25 cellular contexts compared by ENCODE assay signal in genomic region chr17:18105595-18105994, GRCh38. TPM values are rescaled to one million over a fixed set of nuclear protein-coding genes. Genes with fewer than 3 reads are reported as not detected.
DNase-seq lines count a peak whose midpoint lies in the region; ATAC-seq, FAIRE-seq and TF ChIP-seq lines count a peak whose summit lies in the region.
"Had no signal": no experiment of that assay in that cellular context is flagged by ENCODE, and none has a peak within 500 bp of the region (broad histone marks: within the 10 kb centered on the region; RNA-seq: fewer than 3 reads in every experiment).

No MANE protein-coding gene starts in this region.

- H3K36me3 ChIP-seq in BLaER1 (peaks cover 42% of the 10 kb centered on the region), RWPE2 (ENCODE audit: low read depth) (no peaks in the 10 kb centered on the region), neuronal stem cell (replicated peaks in 1 of 2; ENCODE audit: control insufficient read depth in 2 of 2, insufficient read depth in 2 of 2, low read length in 2 of 2) (peaks cover 21 to 52% of the 10 kb centered on the region in 2 donors), spleen (peaks cover 0 to 72% (median 40%) of the 10 kb centered on the region in 6 donors)

- peak; percentile 59 for DNase-seq in RWPE2 (ENCODE audit: low spot score)
- no peak for DNase-seq in glutamatergic neuron
- no peak for DNase-seq in neuronal stem cell (ENCODE audit: low spot score)
- no peak for DNase-seq in activated naive CD8-positive, alpha-beta T cell treated with anti-CD3 and anti-CD28 coated beads for 36 hours
- DNase-seq in spleen: no peak
- no peak for DNase-seq in GM19239 (ENCODE audit: insufficient read length, low spot score)
- DNase-seq: 8988T; ACHN; Caco-2; CD4-positive, CD25-positive, alpha-beta regulatory T cell; CD8-positive, alpha-beta T cell; DMS153; DMS79; EL; GDM1; GOT3; HFFc6 had no signal

- peaks cover 6% of the 10 kb centered on the region for H3K9me3 Mint-ChIP-seq in glutamatergic neuron (ENCODE audit: unreplicated experiment)
- H3K9me3 Mint-ChIP-seq in activated naive CD8-positive, alpha-beta T cell treated with anti-CD3 and anti-CD28 coated beads for 36 hours: no peaks in the 10 kb centered on the region
- H3K9me3 Mint-ChIP-seq: CD4-positive, CD25-positive, alpha-beta regulatory T cell; CD8-positive, alpha-beta T cell; HFFc6 had no signal

- H3K79me1 ChIP-seq in neuronal stem cell (ENCODE audit: low read depth, low read length): peaks cover 3% of the 10 kb centered on the region

- H3K4me3 ChIP-seq in BLaER1 (no peak overlapping the region), RWPE2 (ENCODE audit: severe bottlenecking) (no peak overlapping the region), neuronal stem cell (ENCODE audit: low read length in 2 of 2) (no peak overlapping the region), spleen (no peak overlapping the region)
- H3K4me3 ChIP-seq: A549, GM12878, HAP-1 had no signal

- H2BK5ac ChIP-seq in neuronal stem cell (ENCODE audit: low read length): no peak overlapping the region

- H3K23ac ChIP-seq in neuronal stem cell (ENCODE audit: low read depth, low read length, poor library complexity): no peak overlapping the region

- H3K9me3 ChIP-seq in BLaER1 (no peaks in the 10 kb centered on the region), RWPE2 (ENCODE audit: severe bottlenecking) (no peaks in the 10 kb centered on the region), neuronal stem cell (replicated peaks in 1 of 2; ENCODE audit: control insufficient read depth in 2 of 2, insufficient read depth in 1 of 2, low read depth in 1 of 2, low read length in 2 of 2) (no peaks in the 10 kb centered on the region), spleen (no peaks in the 10 kb centered on the region)
- H3K9me3 ChIP-seq: A549, Caco-2, HAP-1 had no signal

- no peak overlapping the region for H3K4ac ChIP-seq in neuronal stem cell (ENCODE audit: low read length)

- peak overlapping the region; percentile 33 for H3K27ac Mint-ChIP-seq in glutamatergic neuron (ENCODE audit: unreplicated experiment)
- H3K27ac Mint-ChIP-seq in activated naive CD8-positive, alpha-beta T cell treated with anti-CD3 and anti-CD28 coated beads for 36 hours: no peak overlapping the region
- H3K27ac Mint-ChIP-seq: CD8-positive, alpha-beta T cell; HFFc6 had no signal

- H3K9ac ChIP-seq in BLaER1: 0 out of 2 replicates have a peak overlapping the region, but pooled peaks have one; percentile 10
- peak overlapping the region; percentile 3 for H3K9ac ChIP-seq in neuronal stem cell (ENCODE audit: low read depth, low read length, poor library complexity)

- H3K18ac ChIP-seq in neuronal stem cell (ENCODE audit: low read length): no peak overlapping the region

- H3K27ac ChIP-seq in BLaER1: 0 out of 2 replicates have a peak overlapping the region, but pooled peaks have one; percentile 27
- no peak overlapping the region for H3K27ac ChIP-seq in RWPE2 (ENCODE audit: poor library complexity, severe bottlenecking)
- H3K27ac ChIP-seq in neuronal stem cell (replicated peaks; ENCODE audit: low read length): no peak overlapping the region
- no peak overlapping the region for H3K27ac ChIP-seq in spleen
- H3K27ac ChIP-seq: A549, C4-2B had no signal

- H2BK15ac ChIP-seq in neuronal stem cell (ENCODE audit: low read length): no peak overlapping the region

- H3K4me1 ChIP-seq in BLaER1 (peaks cover 69% of the 10 kb centered on the region), RWPE2 (ENCODE audit: insufficient read depth, poor library complexity, severe bottlenecking) (no peaks in the 10 kb centered on the region), neuronal stem cell (ENCODE audit: control insufficient read depth in 2 of 2, insufficient read depth in 1 of 2, low read depth in 1 of 2, low read length in 2 of 2) (peaks cover 0 to 20% of the 10 kb centered on the region in 2 donors), spleen (peaks cover 0 to 19% (median 9%) of the 10 kb centered on the region in 6 donors)
- H3K4me1 ChIP-seq: A549, Caco-2, HAP-1 had no signal

- TF ChIP-seq POLR2A in spleen (IDR thresholded peaks at IDR 0.05): no peak

- H3K4me3 Mint-ChIP-seq in glutamatergic neuron (ENCODE audit: unreplicated experiment): no peak overlapping the region
- no peak overlapping the region for H3K4me3 Mint-ChIP-seq in activated naive CD8-positive, alpha-beta T cell treated with anti-CD3 and anti-CD28 coated beads for 36 hours
- H3K4me3 Mint-ChIP-seq: CD4-positive, CD25-positive, alpha-beta regulatory T cell; CD8-positive, alpha-beta T cell; HFFc6 had no signal

- no peaks in the 10 kb centered on the region for H3K36me3 Mint-ChIP-seq in glutamatergic neuron (ENCODE audit: unreplicated experiment)
- peaks cover 2% of the 10 kb centered on the region for H3K36me3 Mint-ChIP-seq in activated naive CD8-positive, alpha-beta T cell treated with anti-CD3 and anti-CD28 coated beads for 36 hours

- no peak overlapping the region for H2AFZ ChIP-seq in neuronal stem cell (ENCODE audit: low read length)

- H4K91ac ChIP-seq in neuronal stem cell (ENCODE audit: low read depth, low read length, poor library complexity): no peak overlapping the region

- peaks cover 25% of the 10 kb centered on the region for H4K20me1 ChIP-seq in BLaER1

- TF ChIP-seq CTCF in RWPE2 (IDR thresholded peaks at IDR 0.05; ENCODE audit: poor library complexity, severe bottlenecking) (no peak), glutamatergic neuron (IDR thresholded peaks at IDR 0.05; ENCODE audit: partially characterized antibody, unreplicated experiment) (no peak), spleen (IDR thresholded peaks at IDR 0.05 in 8 of 11, conservative IDR thresholded peaks at IDR 0.05 in 3 of 11) (no peak)

- H3K4me2 ChIP-seq in BLaER1 (no peak overlapping the region), neuronal stem cell (ENCODE audit: insufficient read depth, low read length, poor library complexity, severe bottlenecking) (no peak overlapping the region)
- H3K4me2 ChIP-seq: A549 had no signal

- intact Hi-C loops in spleen (cut with DNase I; ENCODE audit: low total_unique reads): no loop called here

- H3K27me3 ChIP-seq in BLaER1: no peaks in the 10 kb centered on the region
- no peaks in the 10 kb centered on the region for H3K27me3 ChIP-seq in RWPE2 (ENCODE audit: insufficient read depth, poor library complexity, severe bottlenecking)
- no peaks in the 10 kb centered on the region for H3K27me3 ChIP-seq in neuronal stem cell (ENCODE audit: control insufficient read depth in 3 of 3, insufficient read depth in 3 of 3, low read depth in 1 of 3, low read length in 3 of 3)
- H3K27me3 ChIP-seq in spleen (replicated peaks in 1 of 7): no peaks in the 10 kb centered on the region

- no CpG with 5 or more reads among the region's 6 CpGs for WGBS in neuronal stem cell (ENCODE audit: extremely low coverage in 2 of 2, insufficient read length in 2 of 2, insufficient replicate concordance in 1 of 2), 2 donors
- 90 to 100% (median 97%) methylated on average over 2 to 6 of the region's 6 CpGs for WGBS in spleen, 5 donors

- no peak for FAIRE-seq in GM19239 (lab: Jason Lieb, UNC)
- FAIRE-seq: A549, GM12878, GM18507, H54 had no signal

- H3K14ac ChIP-seq in neuronal stem cell (ENCODE audit: low read length): no peak overlapping the region

- no peak overlapping the region for H4K8ac ChIP-seq in neuronal stem cell (ENCODE audit: low read depth, low read length)

- no peaks in the 10 kb centered on the region for H3K27me3 Mint-ChIP-seq in glutamatergic neuron (ENCODE audit: unreplicated experiment)
- H3K27me3 Mint-ChIP-seq in activated naive CD8-positive, alpha-beta T cell treated with anti-CD3 and anti-CD28 coated beads for 36 hours: no peaks in the 10 kb centered on the region
- H3K27me3 Mint-ChIP-seq: CD4-positive, CD25-positive, alpha-beta regulatory T cell had no signal

- no peak overlapping the region for H2BK120ac ChIP-seq in neuronal stem cell (ENCODE audit: low read depth, low read length)

- no peak overlapping the region for H2BK12ac ChIP-seq in neuronal stem cell (ENCODE audit: low read length)

- peaks cover 3% of the 10 kb centered on the region for H3K4me1 Mint-ChIP-seq in glutamatergic neuron (ENCODE audit: low read depth, unreplicated experiment)
- H3K4me1 Mint-ChIP-seq in activated naive CD8-positive, alpha-beta T cell treated with anti-CD3 and anti-CD28 coated beads for 36 hours: no peaks in the 10 kb centered on the region

- no peak overlapping the region for H2AK5ac ChIP-seq in neuronal stem cell (ENCODE audit: low read depth, low read length)

- no peak for ATAC-seq in RWPE2 (ENCODE audit: low read depth)
- no peak for ATAC-seq in HG03520 (IDR thresholded peaks at IDR 0.05; ENCODE audit: unreplicated experiment)
- ATAC-seq: A549; CD8-positive, alpha-beta T cell; GM12878 had no signal

RNA-seq across cellular contexts. Expression of gene MYO15A, which starts 3.0 kb away (rescaled TPM):
- total RNA-seq in glutamatergic neuron (ENCODE audit: unreplicated experiment) (4.0 TPM), spleen (1 to 10 TPM in 2 of 7 donors, under 1 TPM in 5; 0.26 to 1.9 (median 0.92) TPM)
- 1.3 TPM for polyA plus RNA-seq in neuronal stem cell (2013, experiment 1 of 2)
- 1.4 TPM for polyA plus RNA-seq in neuronal stem cell (2013, experiment 2 of 2)
- under 1 TPM; 0.60 to 0.68 TPM for total RNA-seq in activated naive CD8-positive, alpha-beta T cell treated with anti-CD3 and anti-CD28 coated beads for 36 hours
- polyA plus RNA-seq in spleen: 1 to 10 TPM in 1 of 3 donors, under 1 TPM in 2; 0.61 to 1.8 (median 0.74) TPM
- total RNA-seq: Caco-2 had no signal

RNA-seq across cellular contexts. Expression of gene DRG2, which starts 17.8 kb away (rescaled TPM):
- total RNA-seq in glutamatergic neuron (ENCODE audit: unreplicated experiment) (37.1 TPM), spleen (10 to 100 TPM; 38.1 to 50.7 (median 49.4) TPM)
- 21.8 TPM for polyA plus RNA-seq in neuronal stem cell (2013, experiment 1 of 2)
- polyA plus RNA-seq in neuronal stem cell (2013, experiment 2 of 2): 20.9 TPM
- 10 to 100 TPM; 52.2 to 52.4 TPM for total RNA-seq in activated naive CD8-positive, alpha-beta T cell treated with anti-CD3 and anti-CD28 coated beads for 36 hours
- polyA plus RNA-seq in spleen: 10 to 100 TPM; 39.3 to 69.1 (median 58.0) TPM
